ENCODE assay signal across 17 cellular contexts in the genomic region with DNA sequence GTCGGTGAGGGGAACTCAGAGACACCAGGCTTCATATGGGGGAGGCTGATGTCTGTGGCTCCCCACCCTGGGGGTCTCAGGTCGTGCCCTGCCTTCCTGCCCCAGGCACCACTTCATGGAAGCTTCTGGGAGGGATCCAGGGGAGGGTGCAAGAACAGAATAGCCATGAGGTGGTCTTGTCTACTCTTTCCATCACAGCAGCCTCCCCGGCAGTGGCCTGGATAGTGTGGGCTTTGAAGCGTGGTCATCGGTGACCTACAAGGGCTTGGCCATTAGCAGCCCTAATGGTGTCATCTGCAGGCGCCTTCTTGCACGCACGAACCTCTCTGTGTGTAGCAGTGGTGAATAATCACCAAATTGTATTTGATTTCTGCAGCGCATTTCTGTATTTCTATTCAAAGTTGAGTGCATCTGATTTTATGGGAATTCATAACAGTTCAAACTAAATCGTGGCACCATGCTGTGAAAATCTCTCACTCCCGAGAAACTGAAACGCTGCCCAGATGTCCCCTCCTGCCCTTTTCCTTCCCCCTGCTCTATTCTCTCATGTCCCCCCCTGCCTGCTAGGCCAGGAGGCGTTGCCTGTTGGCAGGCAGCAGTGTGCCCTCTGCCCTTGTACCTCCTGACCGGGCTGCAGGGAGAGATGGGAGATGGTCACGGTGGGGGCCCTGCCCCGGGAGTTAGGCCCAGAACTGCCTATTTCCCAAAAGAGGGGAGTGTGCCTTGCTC. TPM values are rescaled to one million over a fixed set of nuclear protein-coding genes. Genes with fewer than 3 reads are reported as not detected.
DNase-seq lines count a peak whose midpoint lies in the region; ATAC-seq and TF ChIP-seq lines count a peak whose summit lies in the region.
"Had no signal": no experiment of that assay in that cellular context is flagged by ENCODE, and none has a peak within 500 bp of the region (broad histone marks: within the 10 kb centered on the region; RNA-seq: fewer than 3 reads in every experiment).

No MANE protein-coding gene starts in this region.

- H3K36me3 Mint-ChIP-seq in activated CD8-positive, alpha-beta memory T cell treated with anti-CD3 and anti-CD28 coated beads, Interleukin-2, amount 10 ng/mL, durations not matched to agents 7 days and 5 days, result no peaks in the 10 kb centered on the region

- H3K9me3 Mint-ChIP-seq in activated CD8-positive, alpha-beta memory T cell treated with anti-CD3 and anti-CD28 coated beads, Interleukin-2, amount 10 ng/mL, durations not matched to agents 7 days and 5 days (ENCODE audit: low read depth), result no peaks in the 10 kb centered on the region

- ATAC-seq in activated CD8-positive, alpha-beta memory T cell treated with anti-CD3 and anti-CD28 coated beads, Interleukin-2, amount 10 ng/mL, durations not matched to agents 7 days and 5 days, result no peak
- ATAC-seq: activated CD4-positive, alpha-beta T cell treated with anti-CD3 and anti-CD28 coated beads for 36 hours; left colon had no signal

- no peaks in the 10 kb centered on the region for H3K27me3 Mint-ChIP-seq in activated CD8-positive, alpha-beta memory T cell treated with anti-CD3 and anti-CD28 coated beads, Interleukin-2, amount 10 ng/mL, durations not matched to agents 7 days and 5 days

- TF ChIP-seq POLR2A in erythroblast (IDR thresholded peaks at IDR 0.05; ENCODE audit: low read length), result no peak

- peak; percentile 37 for DNase-seq in NCI-H146 (lab: John Stamatoyannopoulos, UW)
- DNase-seq in activated CD8-positive, alpha-beta memory T cell treated with anti-CD3 and anti-CD28 coated beads, Interleukin-2, amount 10 ng/mL, durations not matched to agents 7 days and 5 days, result peak; percentile 29
- peak; percentile 55 for DNase-seq in mesenteric fat pad (ENCODE audit: low spot score)
- peak; percentile 8 for DNase-seq in stimulated activated CD8-positive, alpha-beta memory T cell treated with anti-CD3 and anti-CD28 coated beads, Interleukin-4, amount 100 ng/mL, for 48 hours
- no peak for DNase-seq in GDM1 (lab: John Stamatoyannopoulos, UW)
- no peak for DNase-seq in erythroblast (lab: John Stamatoyannopoulos, UW)
- no peak for DNase-seq in NCI-H526 (lab: John Stamatoyannopoulos, UW)
- DNase-seq: activated CD4-positive, alpha-beta T cell treated with anti-CD3 and anti-CD28 coated beads for 36 hours; COR-L47; left colon; NCI-H1436; NCI-H226; RPMI8226; sigmoid colon; stimulated activated naive CD4-positive, alpha-beta T cell had no signal

- CTCF ChIA-PET in activated CD8-positive, alpha-beta memory T cell treated with anti-CD3 and anti-CD28 coated beads, Interleukin-2, amount 10 ng/mL, durations not matched to agents 7 days and 5 days (lab: Charles Lee), result no interaction called here

- no peak overlapping the region for H3K4me3 Mint-ChIP-seq in activated CD8-positive, alpha-beta memory T cell treated with anti-CD3 and anti-CD28 coated beads, Interleukin-2, amount 10 ng/mL, durations not matched to agents 7 days and 5 days
- H3K4me3 Mint-ChIP-seq: activated CD4-positive, alpha-beta T cell treated with anti-CD3 and anti-CD28 coated beads for 36 hours; B cell had no signal

- no peak overlapping the region for H3K27ac Mint-ChIP-seq in activated CD8-positive, alpha-beta memory T cell treated with anti-CD3 and anti-CD28 coated beads, Interleukin-2, amount 10 ng/mL, durations not matched to agents 7 days and 5 days
- H3K27ac Mint-ChIP-seq: activated CD4-positive, alpha-beta T cell treated with anti-CD3 and anti-CD28 coated beads for 36 hours; B cell had no signal

- peaks cover 7% of the 10 kb centered on the region for H3K4me1 Mint-ChIP-seq in activated CD8-positive, alpha-beta memory T cell treated with anti-CD3 and anti-CD28 coated beads, Interleukin-2, amount 10 ng/mL, durations not matched to agents 7 days and 5 days
- H3K4me1 Mint-ChIP-seq: activated CD4-positive, alpha-beta T cell treated with anti-CD3 and anti-CD28 coated beads for 36 hours; B cell had no signal

RNA-seq across cellular contexts. Expression of a gene that starts 34.7 kb away (rescaled TPM):
- under 1 TPM; 0.16 to 0.61 TPM for total RNA-seq in activated CD8-positive, alpha-beta memory T cell treated with anti-CD3 and anti-CD28 coated beads, Interleukin-2, amount 10 ng/mL, durations not matched to agents 7 days and 5 days
- total RNA-seq in mesenteric fat pad, result 9.7 TPM
- total RNA-seq: bronchial epithelial cell had no signal

Comparison
In these comparisons a context has a peak if more than half of its experiments do, and no peak if none do; other contexts are left out.
1. DNase-seq: peak in NCI-H146 (single experiment), activated CD8-positive, alpha-beta memory T cell treated with anti-CD3 and anti-CD28 coated beads, Interleukin-2, amount 10 ng/mL, durations not matched to agents 7 days and 5 days (single experiment), mesenteric fat pad (single experiment) and stimulated activated CD8-positive, alpha-beta memory T cell treated with anti-CD3 and anti-CD28 coated beads, Interleukin-4, amount 100 ng/mL, for 48 hours (single experiment); none in GDM1 (single experiment), erythroblast (0 of 2) and NCI-H526 (0 of 2).